In the genomic region with DNA sequence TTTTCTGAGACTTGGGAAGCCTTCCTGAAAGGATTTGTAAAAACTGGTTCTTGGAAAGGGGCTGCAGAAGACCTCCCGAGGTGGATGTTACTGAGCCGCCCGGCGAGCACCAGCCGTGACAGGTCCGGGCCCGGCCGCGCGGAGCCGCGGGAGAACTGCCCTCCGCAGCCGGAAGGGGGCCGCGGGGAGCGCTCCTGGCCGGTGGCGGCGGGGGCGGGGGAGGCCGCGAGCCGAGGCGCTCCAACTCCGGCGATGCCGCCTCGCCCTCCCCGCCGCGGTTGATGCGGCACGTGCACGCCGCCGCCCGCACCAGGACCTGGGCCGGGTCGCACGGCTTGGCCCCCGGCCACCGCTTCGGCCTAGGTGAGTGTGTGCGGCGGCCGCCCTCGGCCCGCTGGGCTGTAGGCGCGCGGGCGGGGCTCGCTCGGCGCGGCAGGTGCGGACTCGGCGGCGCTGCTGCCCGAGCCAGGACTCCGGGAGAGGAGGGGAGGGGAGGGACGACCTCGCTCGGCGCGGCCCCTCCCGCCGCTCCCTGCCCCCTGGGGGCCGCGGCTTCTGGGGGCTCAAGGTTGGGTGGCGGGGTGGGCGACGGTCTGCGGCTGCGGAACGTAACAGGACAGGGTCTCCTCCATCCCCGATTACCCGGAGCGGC, we compare ENCODE assay signal across 8 cellular contexts. TPM values are rescaled to one million over a fixed set of nuclear protein-coding genes. Genes with fewer than 3 reads are reported as not detected.
DNase-seq lines count a peak whose midpoint lies in the region; ATAC-seq, FAIRE-seq and TF ChIP-seq lines count a peak whose summit lies in the region.

No MANE protein-coding gene starts in this region.

- TF ChIP-seq POLR2A in A549 (IDR thresholded peaks at IDR 0.05; ENCODE audit: low read length), result no peak

- intact Hi-C loops in lower lobe of right lung (cut with DNase I), result loop anchor here (10.0 kb wide), 1 partner anchor 267 kb away; no protein-coding TSS in a partner anchor

- H3K27ac ChIP-seq in A549 (peak overlapping the region; percentile 85 to 90), ectodermal cell (ENCODE audit: insufficient read depth, low read depth, low read length, poor library complexity, severe bottlenecking) (peak overlapping the region; percentile 58), lower lobe of right lung (peak overlapping the region; percentile 93)

- H3K4me3 ChIP-seq in A549 (peak overlapping the region; percentile 80), ectodermal cell (ENCODE audit: insufficient read depth, low read depth, low read length) (peak overlapping the region; percentile 74), lower lobe of right lung (peak overlapping the region; percentile 75)

- WGBS in A549 (ENCODE audit: missing lambda C conversion rate), result 0% methylated on average over 2 of the region's 81 CpGs
- 0% methylated on average over 81 of the region's 81 CpGs for WGBS in ectodermal cell, 2 experiments

- H3K36me3 ChIP-seq in ectodermal cell (ENCODE audit: control insufficient read depth, insufficient read depth, low read length), result no peaks in the 10 kb centered on the region
- peaks cover 18% of the 10 kb centered on the region for H3K36me3 ChIP-seq in lower lobe of right lung

- TF ChIP-seq RAD21 in A549 (conservative IDR thresholded peaks at IDR 0.05 in 1 of 2, IDR thresholded peaks at IDR 0.05 in 1 of 2), result peak in 1 of 2 experiments; percentile 44; a peak in 3 of 5 replicates

- in situ Hi-C loops in GM13977 (cut with MboI; ENCODE audit: low pct_unique_long_range_greater_than_20kb, low sequenced_read_pairs, unreplicated experiment), result loop anchor here (25.0 kb wide), 1 partner anchor 264 kb away; no protein-coding TSS in a partner anchor

- DNase-seq in A549 (ENCODE audit: low read depth in 1 of 2, low spot score in 1 of 2) (peak; percentile 24 to 59), GM13977 (ENCODE audit: low spot score) (peak; percentile 78), NCI-H2171 (lab: John Stamatoyannopoulos, UW) (peak; percentile 33), lower lobe of right lung (peak; percentile 84)
- DNase-seq in activated CD4-positive, alpha-beta T cell treated with anti-CD3 and anti-CD28 coated beads, Interleukin-2, amount 50 U/mL, for 4 hours, result peak; percentile 33 to 37
- DNase-seq in stimulated activated CD4-positive, alpha-beta T cell treated with anti-CD3 and anti-CD28 coated beads, TNF-alpha, amount 100 ng/mL, for 48 hours (ENCODE audit: low read depth in 3 of 3), result peak; percentile 41 to 66 (median 44)

- H3K4me1 ChIP-seq in A549 (no peaks in the 10 kb centered on the region), ectodermal cell (ENCODE audit: control insufficient read depth, insufficient read depth, low read length) (no peaks in the 10 kb centered on the region), lower lobe of right lung (peaks cover 4% of the 10 kb centered on the region)

- no peak for FAIRE-seq in A549 (lab: Jason Lieb, UNC)

- peaks cover 6% of the 10 kb centered on the region for H3K27me3 ChIP-seq in ectodermal cell (ENCODE audit: control insufficient read depth, insufficient read depth, low read length, poor library complexity, severe bottlenecking)
- no peaks in the 10 kb centered on the region for H3K27me3 ChIP-seq in lower lobe of right lung (ENCODE audit: low read depth)

- no peak for TF ChIP-seq EP300 in A549 (IDR thresholded peaks at IDR 0.05)

- peak; percentile 40 for TF ChIP-seq CTCF in A549 (IDR thresholded peaks at IDR 0.05)
- TF ChIP-seq CTCF in GM13977 (IDR thresholded peaks at IDR 0.05; ENCODE audit: extremely low read depth, insufficient read depth, missing control alignments), result peak; percentile 62
- peak; percentile 59 for TF ChIP-seq CTCF in lower lobe of right lung (IDR thresholded peaks at IDR 0.05)

- POLR2A ChIA-PET in A549 (lab: Yijun Ruan, JAX), result no interaction called here

- H3K4me2 ChIP-seq in A549, result peak overlapping the region; percentile 92

- ATAC-seq in A549, result peak; percentile 86 to 89
- ATAC-seq in HG02885 (IDR thresholded peaks at IDR 0.05; ENCODE audit: poor library complexity, unreplicated experiment), result peak; percentile 75
- ATAC-seq in lower lobe of right lung, result peak; percentile 85 to 90

- CTCF ChIA-PET in A549 (lab: Yijun Ruan, JAX), result interaction anchor here (1.0 to 1.5 kb wide), 5 partner anchors 55 to 263 kb away, joined by 3 to 5 read pairs (median 4); no protein-coding TSS in a partner anchor

- H3K9me3 ChIP-seq in A549, result no peaks in the 10 kb centered on the region
- no peaks in the 10 kb centered on the region for H3K9me3 ChIP-seq in ectodermal cell (ENCODE audit: control insufficient read depth, low read length)
- no peaks in the 10 kb centered on the region for H3K9me3 ChIP-seq in lower lobe of right lung

TF ChIP-seq in A549, 52 proteins besides CTCF, POLR2A, EP300 and RAD21:
- TF ChIP-seq JUNB (IDR thresholded peaks at IDR 0.05), result no peak
- TF ChIP-seq ZC3H11A (IDR thresholded peaks at IDR 0.05), result no peak
- TF ChIP-seq SMC3 (IDR thresholded peaks at IDR 0.05), result peak; percentile 58; the same call in 1 of the 3 replicates
- TF ChIP-seq BHLHE40 (IDR thresholded peaks at IDR 0.05; ENCODE audit: low read depth, low read length), result peak; percentile 50; the same call in 1 of the 2 replicates
- no peak for TF ChIP-seq ZSCAN20 (CRISPR knock-in tag; IDR thresholded peaks at IDR 0.05)
- TF ChIP-seq ZNF302 (CRISPR knock-in tag; IDR thresholded peaks at IDR 0.05), result no peak

RNA-seq across cellular contexts. Expression of gene SPRY1, which starts 1.7 kb away (rescaled TPM):
- polyA plus RNA-seq in A549 (2011; rRNA removed) (2.1 and 2.4 TPM in 2 replicates), A549 (2017; fragmentation: RNase III; extraction: RNeasy Plus Mini Kit Qiagen cat#74134 plus additional on column Dnase treatment) (0.21 to 0.54 TPM (median 0.31 TPM) in 3 replicates)
- polyA plus RNA-seq in A549 (2012; cell fraction: cytosol; rRNA removed), result 0.61 and 0.89 TPM in 2 replicates
- polyA plus RNA-seq in A549 (2012; cell fraction: nucleus; rRNA removed), result 0.98 TPM in 2 replicates
- polyA minus RNA-seq in A549 (2011; rRNA and poly(A)+ RNA removed), result 2.4 and 2.8 TPM in 2 replicates
- 9.7 TPM for polyA plus RNA-seq in ectodermal cell (2013, experiment 1 of 4)
- polyA plus RNA-seq in ectodermal cell (2013, experiment 2 of 4), result 13.0 TPM
- 10.1 TPM for polyA plus RNA-seq in ectodermal cell (2013, experiment 3 of 4)
- polyA plus RNA-seq in ectodermal cell (2013, experiment 4 of 4), result 11.2 TPM
- 86.6 TPM for total RNA-seq in lower lobe of right lung

Comparison
In these comparisons a context has a peak if more than half of its experiments do, and no peak if none do; other contexts are left out.
1. Peak in every context shown above with its lines: DNase-seq, ATAC-seq, H3K4me3 ChIP-seq and H3K27ac ChIP-seq.
2. DNase-seq: peak in every context shown above with its lines; median percentile 84 in lower lobe of right lung; 78 in GM13977; 44 in stimulated activated CD4-positive, alpha-beta T cell treated with anti-CD3 and anti-CD28 coated beads, TNF-alpha, amount 100 ng/mL, for 48 hours; 42 in A549; 35 in activated CD4-positive, alpha-beta T cell treated with anti-CD3 and anti-CD28 coated beads, Interleukin-2, amount 50 U/mL, for 4 hours; 33 in NCI-H2171.